In the genomic region with DNA sequence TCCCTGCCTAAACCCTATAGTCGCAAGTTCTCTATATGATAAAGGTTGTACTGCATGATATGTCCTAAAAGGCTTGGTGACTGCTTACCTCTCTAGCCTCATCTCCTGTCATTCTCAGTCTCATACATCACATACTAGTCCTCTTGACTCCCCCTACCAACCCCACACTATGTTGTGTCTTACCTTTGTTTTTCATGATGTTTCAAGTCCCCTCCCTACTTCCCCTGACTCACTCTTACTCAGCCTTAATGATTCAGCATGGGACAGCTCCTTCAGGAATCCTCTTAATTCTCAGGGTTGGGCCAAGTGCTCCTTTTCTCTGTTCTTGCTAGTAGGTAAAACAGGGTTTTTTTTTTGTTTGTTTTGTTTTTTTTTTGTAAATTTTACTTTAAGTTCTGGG, we compare ENCODE assay signal across 1 cellular context.
TF ChIP-seq lines count a peak whose summit lies in the region.

No MANE protein-coding gene starts in this region.

TF ChIP-seq in A549, 52 proteins besides CTCF, POLR2A, EP300 and RAD21 (continued from another document):
- TF ChIP-seq, protein P1, sequence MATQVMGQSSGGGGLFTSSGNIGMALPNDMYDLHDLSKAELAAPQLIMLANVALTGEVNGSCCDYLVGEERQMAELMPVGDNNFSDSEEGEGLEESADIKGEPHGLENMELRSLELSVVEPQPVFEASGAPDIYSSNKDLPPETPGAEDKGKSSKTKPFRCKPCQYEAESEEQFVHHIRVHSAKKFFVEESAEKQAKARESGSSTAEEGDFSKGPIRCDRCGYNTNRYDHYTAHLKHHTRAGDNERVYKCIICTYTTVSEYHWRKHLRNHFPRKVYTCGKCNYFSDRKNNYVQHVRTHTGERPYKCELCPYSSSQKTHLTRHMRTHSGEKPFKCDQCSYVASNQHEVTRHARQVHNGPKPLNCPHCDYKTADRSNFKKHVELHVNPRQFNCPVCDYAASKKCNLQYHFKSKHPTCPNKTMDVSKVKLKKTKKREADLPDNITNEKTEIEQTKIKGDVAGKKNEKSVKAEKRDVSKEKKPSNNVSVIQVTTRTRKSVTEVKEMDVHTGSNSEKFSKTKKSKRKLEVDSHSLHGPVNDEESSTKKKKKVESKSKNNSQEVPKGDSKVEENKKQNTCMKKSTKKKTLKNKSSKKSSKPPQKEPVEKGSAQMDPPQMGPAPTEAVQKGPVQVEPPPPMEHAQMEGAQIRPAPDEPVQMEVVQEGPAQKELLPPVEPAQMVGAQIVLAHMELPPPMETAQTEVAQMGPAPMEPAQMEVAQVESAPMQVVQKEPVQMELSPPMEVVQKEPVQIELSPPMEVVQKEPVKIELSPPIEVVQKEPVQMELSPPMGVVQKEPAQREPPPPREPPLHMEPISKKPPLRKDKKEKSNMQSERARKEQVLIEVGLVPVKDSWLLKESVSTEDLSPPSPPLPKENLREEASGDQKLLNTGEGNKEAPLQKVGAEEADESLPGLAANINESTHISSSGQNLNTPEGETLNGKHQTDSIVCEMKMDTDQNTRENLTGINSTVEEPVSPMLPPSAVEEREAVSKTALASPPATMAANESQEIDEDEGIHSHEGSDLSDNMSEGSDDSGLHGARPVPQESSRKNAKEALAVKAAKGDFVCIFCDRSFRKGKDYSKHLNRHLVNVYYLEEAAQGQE (IDR thresholded peaks at IDR 0.05) = peak; percentile 80
- TF ChIP-seq NFE2L2 (conservative IDR thresholded peaks at IDR 0.05; ENCODE audit: low read length) = peak; percentile 48
- TF ChIP-seq, protein P2, sequence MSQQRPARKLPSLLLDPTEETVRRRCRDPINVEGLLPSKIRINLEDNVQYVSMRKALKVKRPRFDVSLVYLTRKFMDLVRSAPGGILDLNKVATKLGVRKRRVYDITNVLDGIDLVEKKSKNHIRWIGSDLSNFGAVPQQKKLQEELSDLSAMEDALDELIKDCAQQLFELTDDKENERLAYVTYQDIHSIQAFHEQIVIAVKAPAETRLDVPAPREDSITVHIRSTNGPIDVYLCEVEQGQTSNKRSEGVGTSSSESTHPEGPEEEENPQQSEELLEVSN (IDR thresholded peaks at IDR 0.05; ENCODE audit: borderline replicate concordance, low read depth) = no peak
- no peak for TF ChIP-seq HOXB13 (CRISPR knock-in tag; IDR thresholded peaks at IDR 0.05; ENCODE audit: low read depth)
- peak; percentile 48 for TF ChIP-seq MAFK (IDR thresholded peaks at IDR 0.05; ENCODE audit: partially characterized antibody)
- peak; percentile 82 for TF ChIP-seq FOSL2 (IDR thresholded peaks at IDR 0.05)
- TF ChIP-seq FOSL2 (CRISPR knock-in tag; IDR thresholded peaks at IDR 0.05) = peak; percentile 85
- peak; percentile 65 for TF ChIP-seq JUNB (IDR thresholded peaks at IDR 0.05)
TF ChIP-seq in A549: peak in this region for 5.
